In the genomic region with DNA sequence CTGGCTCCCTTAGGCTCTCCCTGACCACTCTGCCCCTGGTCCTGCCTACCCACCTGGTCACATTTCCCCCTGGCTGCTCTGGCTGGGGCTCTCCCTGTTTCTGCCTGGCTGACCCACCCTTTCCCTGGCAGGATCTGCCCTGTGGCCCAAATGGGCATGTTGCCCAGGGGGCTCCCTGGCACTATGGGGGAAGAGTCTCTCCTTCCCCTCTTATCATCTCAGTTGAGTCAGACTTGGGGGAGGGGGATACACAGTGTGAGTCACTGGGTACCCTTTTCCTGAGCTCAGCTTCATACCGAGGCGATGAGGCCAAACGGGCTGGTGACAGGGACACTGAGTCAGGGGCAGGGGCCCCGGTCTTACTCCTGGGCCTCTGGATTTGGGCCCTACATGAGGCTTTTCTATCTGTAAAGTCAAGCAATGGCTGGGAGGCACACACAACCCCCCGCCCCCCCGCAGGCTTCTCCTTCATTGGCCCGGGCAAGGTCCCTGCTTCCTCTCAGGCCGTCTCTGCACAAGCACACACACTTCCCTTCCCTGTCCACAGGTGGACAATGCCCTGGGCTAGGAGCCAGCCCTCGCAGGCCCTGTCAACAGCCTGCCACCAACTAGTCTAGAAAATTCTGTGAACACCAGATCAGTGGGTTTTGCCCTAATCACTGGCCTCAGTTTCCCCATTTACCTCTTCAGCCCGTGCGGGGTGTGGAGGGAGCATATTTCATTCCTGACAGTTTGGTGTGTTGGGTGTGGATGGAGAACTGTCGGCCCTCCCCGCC, we compare ENCODE assay signal across 8 cellular contexts. TPM values are rescaled to one million over a fixed set of nuclear protein-coding genes. Genes with fewer than 3 reads are reported as not detected.
DNase-seq lines count a peak whose midpoint lies in the region; TF ChIP-seq lines count a peak whose summit lies in the region.

No MANE protein-coding gene starts in this region.

- H3K4me3 ChIP-seq in GM23248 (peak overlapping the region; percentile 99), SK-N-MC (peak overlapping the region; percentile 92), retinal pigment epithelial cell (ENCODE audit: low read length) (peak overlapping the region; percentile 36), lower leg skin (ENCODE audit: low read depth, poor library complexity, severe bottlenecking) (no peak overlapping the region)

- no peak overlapping the region for H2AFZ ChIP-seq in GM23248

- H3K4me2 ChIP-seq in GM23248 (ENCODE audit: unreplicated experiment) = peak overlapping the region; percentile 77

- no peaks in the 10 kb centered on the region for H4K20me1 ChIP-seq in GM23248 (ENCODE audit: insufficient read depth)

- H3K9ac ChIP-seq in GM23248 = peak overlapping the region; percentile 92
- peak overlapping the region; percentile 37 for H3K9ac ChIP-seq in SK-N-MC (ENCODE audit: insufficient read length)

- H3K27ac ChIP-seq in GM23248 = peak overlapping the region; percentile 90
- no peak overlapping the region for H3K27ac ChIP-seq in SK-N-MC

- no peaks in the 10 kb centered on the region for H3K9me2 ChIP-seq in GM23248 (ENCODE audit: insufficient read depth)

- in situ Hi-C loops in GM23248 (cut with MboI) = no loop called here

- H3K27me3 ChIP-seq in GM23248 (replicated peaks; ENCODE audit: insufficient read depth) = no peaks in the 10 kb centered on the region

- no peaks in the 10 kb centered on the region for H3K36me3 ChIP-seq in GM23248 (ENCODE audit: low read depth)
- no peaks in the 10 kb centered on the region for H3K36me3 ChIP-seq in SK-N-MC (ENCODE audit: insufficient read depth, low read length)

- H3K9me3 ChIP-seq in GM23248 (ENCODE audit: low read depth) (no peaks in the 10 kb centered on the region), SK-N-MC (ENCODE audit: low read depth, low read length) (no peaks in the 10 kb centered on the region)

- intact Hi-C loops in lower leg skin (cut with DNase I; ENCODE audit: low total_unique reads) = no loop called here

- peaks cover 37% of the 10 kb centered on the region for H3F3A ChIP-seq in GM23248 (ENCODE audit: insufficient read depth)

- WGBS in GM23248 (ENCODE audit: low coverage in 1 of 2, low lambda C conversion rate in 2 of 2, missing lambda C conversion rate in 2 of 2), 2 experiments = 2 to 3% methylated on average over 9 to 13 of the region's 13 CpGs
- 29 to 38% methylated on average over 11 to 12 of the region's 13 CpGs for WGBS in lower leg skin, 2 donors

- no peak for TF ChIP-seq POLR2A in lower leg skin (IDR thresholded peaks at IDR 0.05)

- TF ChIP-seq CTCF in retinal pigment epithelial cell (conservative IDR thresholded peaks at IDR 0.05; ENCODE audit: low read depth, low read length) (no peak), lower leg skin (IDR thresholded peaks at IDR 0.05) (no peak)

- peak; percentile 71 for DNase-seq in GM23248
- no peak for DNase-seq in SK-N-MC (ENCODE audit: low read depth, low spot score)
- peak; percentile 84 for DNase-seq in glomerular visceral epithelial cell (ENCODE audit: extremely low spot score)
- DNase-seq in retinal pigment epithelial cell (ENCODE audit: low read depth) = peak; percentile 52
- no peak for DNase-seq in SW 1271 (lab: John Stamatoyannopoulos, UW)
- no peak for DNase-seq in D341Med (ENCODE audit: low spot score)
- DNase-seq in NCI-H345 treated with DMSO at 0.1 percent for 48 hours (lab: John Stamatoyannopoulos, UW; ENCODE audit: unreplicated experiment) = no peak
- DNase-seq in lower leg skin (ENCODE audit: low spot score in 2 of 2) = no peak

- H3K4me1 ChIP-seq in GM23248 (ENCODE audit: insufficient read depth) = peaks cover 34% of the 10 kb centered on the region

- H3K79me2 ChIP-seq in GM23248 (ENCODE audit: insufficient read depth) = peaks cover 41% of the 10 kb centered on the region

RNA-seq across cellular contexts. Expression of a gene that starts 0.6 kb away (rescaled TPM):
- total RNA-seq in GM23248 (2014; rRNA removed; shearing (Covaris generic)) = 304 and 353 TPM in 2 replicates
- 74.0 and 75.1 TPM in 2 replicates for polyA plus RNA-seq in GM23248 (2016; fragmentation: Nextera tagmentation; extraction: Ambion mirVana)
- 10 to 100 TPM in 1 of 4 donors, 1 to 10 TPM in 3; 5.0 to 11.1 (median 6.2) TPM for total RNA-seq in lower leg skin

RNA-seq across cellular contexts. Expression of a gene that starts 33.1 kb away (rescaled TPM):
- 96.5 and 124 TPM in 2 replicates for total RNA-seq in GM23248 (2014; rRNA removed; shearing (Covaris generic))
- polyA plus RNA-seq in GM23248 (2016; fragmentation: Nextera tagmentation; extraction: Ambion mirVana) = 243 and 264 TPM in 2 replicates
- total RNA-seq in lower leg skin = 100 to 1,000 TPM in 3 of 4 donors, 10 to 100 TPM in 1; 71.3 to 165 (median 137) TPM

RNA-seq across cellular contexts. Expression of a gene that starts 37.8 kb away (rescaled TPM):
- total RNA-seq in GM23248 (2014; rRNA removed; shearing (Covaris generic)) = 3.1 and 3.8 TPM in 2 replicates
- 2.8 and 3.9 TPM in 2 replicates for polyA plus RNA-seq in GM23248 (2016; fragmentation: Nextera tagmentation; extraction: Ambion mirVana)
- total RNA-seq in lower leg skin = 1 to 10 TPM in 3 of 4 donors, not detected in 1; 1.4 to 2.3 (median 1.8) TPM

RNA-seq across cellular contexts. Expression of a gene that starts 54.0 kb away (rescaled TPM):
- not detected in 2 replicates for total RNA-seq in GM23248 (2014; rRNA removed; shearing (Covaris generic))
- polyA plus RNA-seq in GM23248 (2016; fragmentation: Nextera tagmentation; extraction: Ambion mirVana) = 2.2 and 2.6 TPM in 2 replicates
- total RNA-seq in lower leg skin = not detected

Comparison
In these comparisons a context has a peak if more than half of its experiments do, and no peak if none do; other contexts are left out.
1. DNase-seq: peak in GM23248 (single experiment), glomerular visceral epithelial cell (single experiment) and retinal pigment epithelial cell (single experiment); none in SK-N-MC (single experiment), SW 1271 (0 of 2), D341Med (single experiment), NCI-H345 treated with DMSO at 0.1 percent for 48 hours (single experiment) and lower leg skin (0 of 2).
2. RNA of a gene that starts 0.6 kb away (total RNA-seq): 304 to 353 TPM in GM23248; 5.0 to 11.1 TPM in lower leg skin; every median in the first group is over 10 times any median in the second.